10 cellular contexts compared by ENCODE assay signal in genomic region chr4:110480031-110480549, GRCh38. TPM values are rescaled to one million over a fixed set of nuclear protein-coding genes. Genes with fewer than 3 reads are reported as not detected.
A peak's percentile ranks its signal among the peaks of the same experiment; 100 is the strongest.
DNase-seq lines count a peak whose midpoint lies in the region; ATAC-seq and TF ChIP-seq lines count a peak whose summit lies in the region.
"Had no signal": no experiment of that assay in that cellular context is flagged by ENCODE, and none has a peak within 500 bp of the region (broad histone marks: within the 10 kb centered on the region; RNA-seq: fewer than 3 reads in every experiment).

No MANE protein-coding gene starts in this region.

- no peaks in the 10 kb centered on the region for H3K27me3 ChIP-seq in parathyroid adenoma (ENCODE audit: control insufficient read depth, insufficient read depth, low read length)

- no peaks in the 10 kb centered on the region for H3K9me3 Mint-ChIP-seq in effector memory CD8-positive, alpha-beta T cell
- H3K9me3 Mint-ChIP-seq: activated naive CD4-positive, alpha-beta T cell treated with anti-CD3 and anti-CD28 coated beads for 36 hours had no signal

- TF ChIP-seq CTCF in fibroblast of the aortic adventitia (IDR thresholded peaks at IDR 0.05; ENCODE audit: insufficient read depth, low read length): peak; percentile 75
- no peak for TF ChIP-seq CTCF in parathyroid adenoma (IDR thresholded peaks at IDR 0.05)

- no peaks in the 10 kb centered on the region for H3K4me1 ChIP-seq in parathyroid adenoma

- no peak overlapping the region for H2AFZ ChIP-seq in parathyroid adenoma

- no peak overlapping the region for H3K4me3 ChIP-seq in fibroblast of the aortic adventitia (ENCODE audit: low read depth, low read length)
- H3K4me3 ChIP-seq in parathyroid adenoma (ENCODE audit: low read depth, low read length): peak overlapping the region; percentile 21

- H3K27ac ChIP-seq in parathyroid adenoma: peak overlapping the region; percentile 32

- H3K79me2 ChIP-seq in parathyroid adenoma: no peaks in the 10 kb centered on the region

- ATAC-seq in effector memory CD8-positive, alpha-beta T cell (replicated peaks): no peak

- H3K9ac ChIP-seq in parathyroid adenoma: no peak overlapping the region

- DNase-seq in EH (ENCODE audit: low read depth) (peak; percentile 98), RPMI7951 (ENCODE audit: low read depth) (peak; percentile 80), fibroblast of the aortic adventitia (ENCODE audit: low read depth) (peak; percentile 99), cortex of kidney (lab: John Stamatoyannopoulos, UW) (no peak), NCI-H446 treated with DMSO at 0.1 percent for 48 hours (lab: John Stamatoyannopoulos, UW) (no peak)
- DNase-seq in activated effector memory CD4-positive, alpha-beta T cell treated with Interleukin-2 at 50 U/mL for 16 hours: no peak
- no peak for DNase-seq in effector memory CD8-positive, alpha-beta T cell
- DNase-seq: activated naive CD4-positive, alpha-beta T cell treated with anti-CD3 and anti-CD28 coated beads for 36 hours; DMS79 treated with DMSO at 0.1 percent for 48 hours had no signal

- H3K27me3 Mint-ChIP-seq in effector memory CD8-positive, alpha-beta T cell: peaks cover 43 to 46% of the 10 kb centered on the region in 2 donors

- no peaks in the 10 kb centered on the region for H3K4me1 Mint-ChIP-seq in effector memory CD8-positive, alpha-beta T cell (ENCODE audit: low read depth in 2 of 2)

- H3K9me3 ChIP-seq in parathyroid adenoma (ENCODE audit: control insufficient read depth, low read length): no peaks in the 10 kb centered on the region

- no peak overlapping the region for H3K4me3 Mint-ChIP-seq in effector memory CD8-positive, alpha-beta T cell
- H3K4me3 Mint-ChIP-seq: activated naive CD4-positive, alpha-beta T cell treated with anti-CD3 and anti-CD28 coated beads for 36 hours had no signal

- no peak overlapping the region for H3K27ac Mint-ChIP-seq in effector memory CD8-positive, alpha-beta T cell
- H3K27ac Mint-ChIP-seq: activated naive CD4-positive, alpha-beta T cell treated with anti-CD3 and anti-CD28 coated beads for 36 hours had no signal

- no peaks in the 10 kb centered on the region for H3K36me3 Mint-ChIP-seq in effector memory CD8-positive, alpha-beta T cell (ENCODE audit: insufficient read depth)

- no peaks in the 10 kb centered on the region for H3K36me3 ChIP-seq in parathyroid adenoma (ENCODE audit: control insufficient read depth, insufficient read depth, low read length)

- H3K4me2 ChIP-seq in parathyroid adenoma (ENCODE audit: low read length): peak overlapping the region; percentile 11

RNA-seq across cellular contexts. Expression of gene ENPEP, which starts 4.1 kb away (rescaled TPM):
- under 0.01 TPM in 1 of 2 replicates, not detected in the other for total RNA-seq in RPMI7951 (2014; rRNA removed; shearing (Covaris generic))
- total RNA-seq in fibroblast of the aortic adventitia (ENCODE audit: low replicate concordance): 0.54 and 5.9 TPM in 2 replicates
- total RNA-seq: activated naive CD4-positive, alpha-beta T cell treated with anti-CD3 and anti-CD28 coated beads for 36 hours had no signal

Comparison
In these comparisons a context has a peak if more than half of its experiments do, and no peak if none do; other contexts are left out.
1. DNase-seq: peak in EH (single experiment), RPMI7951 (single experiment) and fibroblast of the aortic adventitia (single experiment); none in cortex of kidney (single experiment), activated effector memory CD4-positive, alpha-beta T cell treated with Interleukin-2 at 50 U/mL for 16 hours (single experiment), effector memory CD8-positive, alpha-beta T cell (0 of 3) and NCI-H446 treated with DMSO at 0.1 percent for 48 hours (single experiment).